34 cellular contexts compared by ENCODE assay signal in the genomic region with DNA sequence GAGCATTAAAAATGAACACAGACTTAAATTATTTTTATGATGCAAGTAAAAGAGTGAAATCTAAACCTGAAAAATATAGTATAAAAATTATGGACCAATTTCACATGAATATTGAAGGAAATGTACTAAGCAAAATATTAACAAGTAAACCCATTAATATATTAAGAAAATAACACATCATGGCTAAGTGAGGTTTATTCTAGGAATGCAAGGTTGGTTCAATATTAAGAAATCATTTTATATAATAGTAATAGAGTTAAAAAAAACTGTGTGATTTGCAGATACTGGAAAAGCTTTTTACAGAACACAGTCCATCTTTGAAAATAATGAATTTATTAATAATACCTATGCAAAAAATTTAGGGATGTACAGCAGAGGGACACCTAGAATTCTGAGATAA.
"Had no signal": no experiment of that assay in that cellular context is flagged by ENCODE, and none has a peak within 500 bp of the region (broad histone marks: within the 10 kb centered on the region; RNA-seq: fewer than 3 reads in every experiment).

No MANE protein-coding gene starts in this region.

- H3K9me3 ChIP-seq: adrenal gland, body of pancreas had no signal

- DNase-seq: activated B cell treated with CpG ODN at 0.5 μM for 24 hours; activated CD4-positive, alpha-beta memory T cell treated with anti-CD3 and anti-CD28 coated beads for 36 hours; activated CD4-positive, alpha-beta T cell treated with anti-CD3 and anti-CD28 coated beads for 4 hours; activated CD4-positive, alpha-beta T cell treated with anti-CD3 and anti-CD28 coated beads, Interleukin-2, amount 10 ng/mL, durations not matched to agents 24 days and 14 days; activated CD4-positive, alpha-beta T cell treated with anti-CD3 and anti-CD28 coated beads, Interleukin-2, amount 50 U/mL, for 1 hour; activated CD4-positive, alpha-beta T cell treated with anti-CD3 and anti-CD28 coated beads, Interleukin-2, amount 50 U/mL, for 4 hours; activated CD4-positive, CD25-positive, alpha-beta regulatory T cell treated with anti-CD3 and anti-CD28 coated beads, Interleukin-2, amount 50 U/mL, for 72 hours; activated CD8-positive, alpha-beta memory T cell treated with anti-CD3 and anti-CD28 coated beads, Interleukin-2, amount 50 U/mL, for 4 hours; activated CD8-positive, alpha-beta T cell treated with anti-CD3 and anti-CD28 coated beads for 36 hours; activated effector memory CD4-positive, alpha-beta T cell treated with anti-CD3 and anti-CD28 coated beads, Interleukin-2, amount 50 U/mL, for 16 hours; activated gamma-delta T cell treated with Interleukin-2 at 50 U/mL for 16 hours; activated naive CD4-positive, alpha-beta T cell; activated naive CD4-positive, alpha-beta T cell treated with anti-CD3 and anti-CD28 coated beads for 36 hours; activated naive CD4-positive, alpha-beta T cell treated with anti-CD3 and anti-CD28 coated beads, Interleukin-2, amount 50 U/mL, for 16 hours; activated naive CD8-positive, alpha-beta T cell treated with anti-CD3 and anti-CD28 coated beads for 36 hours; activated T-cell treated with anti-CD3 and anti-CD28 coated beads for 4 hours; activated T-cell treated with anti-CD3 and anti-CD28 coated beads, Interleukin-2, amount 50 U/mL, for 1 hour; activated T-cell treated with anti-CD3 and anti-CD28 coated beads, Interleukin-2, amount 50 U/mL, for 4 hours; activated T-cell treated with anti-CD3 and anti-CD28 coated beads, Interleukin-2, amount 50 U/mL, for 72 hours; adrenal gland; amniotic stem cell; aorta; body of pancreas; brain microvascular endothelial cell; central memory CD4-positive, alpha-beta T cell; T-helper 1 cell; T-helper 2 cell; T-helper 9 cell had no signal

- H3K4me1 ChIP-seq: breast epithelium had no signal

- H3K4me3 ChIP-seq: adrenal gland, body of pancreas, breast epithelium had no signal

- H3K27ac ChIP-seq: adrenal gland, body of pancreas, brain microvascular endothelial cell, breast epithelium, VCaP had no signal

- ATAC-seq: activated CD8-positive, alpha-beta T cell treated with anti-CD3 and anti-CD28 coated beads for 36 hours; activated naive CD4-positive, alpha-beta T cell treated with anti-CD3 and anti-CD28 coated beads, Interleukin-2, amount 50 U/mL, for 72 hours; activated T-cell treated with anti-CD3 and anti-CD28 coated beads, Interleukin-2, amount 50 U/mL, for 4 hours; activated T-cell treated with anti-CD3 and anti-CD28 coated beads, Interleukin-2, amount 50 U/mL, for 72 hours; activated T-helper 17 cell treated with anti-CD3 and anti-CD28 coated beads, Interleukin-2, amount 50 U/mL, for 72 hours; body of pancreas had no signal

- FAIRE-seq: astrocyte, TTC549 had no signal
